ENCODE assay signal across 28 cellular contexts in the genomic region with DNA sequence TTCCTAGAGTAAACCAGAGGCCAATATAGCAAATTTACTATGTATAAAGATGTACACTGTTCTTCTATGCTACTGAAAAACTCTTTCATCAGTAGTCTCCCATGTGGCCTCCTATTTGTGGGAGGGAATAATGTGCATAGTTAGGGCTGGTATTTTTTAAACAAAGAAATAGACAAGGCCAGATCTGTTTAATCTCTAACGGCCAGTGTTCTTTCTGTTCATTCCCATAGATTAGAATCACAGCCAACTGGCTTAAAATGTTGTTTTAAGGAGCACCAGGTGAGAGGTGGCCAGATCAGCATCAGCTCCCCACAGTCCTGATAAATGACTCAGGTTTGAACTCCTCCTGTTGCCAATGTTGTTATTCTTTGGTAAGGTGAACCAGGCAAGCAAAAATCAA. TPM values are rescaled to one million over a fixed set of nuclear protein-coding genes. Genes with fewer than 3 reads are reported as not detected.
"Had no signal": no experiment of that assay in that cellular context is flagged by ENCODE, and none has a peak within 500 bp of the region (broad histone marks: within the 10 kb centered on the region; RNA-seq: fewer than 3 reads in every experiment).

No MANE protein-coding gene starts in this region.

- H3K36me3 ChIP-seq: neural progenitor cell, ovary, prostate gland, right lobe of liver, sigmoid colon, stomach, thoracic aorta, thyroid gland, tibial nerve, upper lobe of left lung, vagina had no signal

- H3K4me3 Mint-ChIP-seq: naive thymus-derived CD4-positive, alpha-beta T cell; natural killer cell; nephron; neural progenitor cell; stimulated activated effector memory CD8-positive, alpha-beta T cell treated with anti-CD3 and anti-CD28 coated beads, Interleukin-12 subunit alpha, Interleukin-12 subunit beta, amount 100 ng/mL, for 72 hours; stimulated activated naive B cell treated with anti-CD40 and anti-IgM and Interleukin-4, amounts not matched to agents 10 μg/mL and 1 μg/mL and 100 μg/mL, for 72 hours; stimulated activated naive CD8-positive, alpha-beta T cell treated with anti-CD3 and anti-CD28 coated beads, Interleukin-15, Interleukin-2, amounts not matched to agents 100 ng/mL and 50 ng/mL, for 24 hours had no signal

- H3K27ac Mint-ChIP-seq: naive thymus-derived CD4-positive, alpha-beta T cell; natural killer cell; nephron; neural progenitor cell; stimulated activated effector memory CD8-positive, alpha-beta T cell treated with anti-CD3 and anti-CD28 coated beads, Interleukin-12 subunit alpha, Interleukin-12 subunit beta, amount 100 ng/mL, for 72 hours; stimulated activated naive B cell treated with anti-CD40 and anti-IgM and Interleukin-4, amounts not matched to agents 10 μg/mL and 1 μg/mL and 100 μg/mL, for 72 hours; stimulated activated naive CD8-positive, alpha-beta T cell treated with anti-CD3 and anti-CD28 coated beads, Interleukin-15, Interleukin-2, amounts not matched to agents 100 ng/mL and 50 ng/mL, for 24 hours had no signal

- H3K4me3 ChIP-seq: neural progenitor cell, ovary, prostate gland, right lobe of liver, sigmoid colon, stomach, thoracic aorta, thyroid gland, tibial nerve, upper lobe of left lung, vagina had no signal

- DNase-seq: naive thymus-derived CD4-positive, alpha-beta T cell; natural killer cell; occipital lobe; ovary; posterior cingulate gyrus; right cardiac atrium; right lobe of liver; sigmoid colon; small intestine; stimulated activated CD4-positive, alpha-beta T cell treated with anti-CD3 and anti-CD28 coated beads, Interleukin-15, amount 100 ng/mL, for 24 hours; stimulated activated CD4-positive, alpha-beta T cell treated with anti-CD3 and anti-CD28 coated beads, Interleukin-2, amount 100 ng/mL, for 24 hours; stimulated activated CD4-positive, alpha-beta T cell treated with anti-CD3 and anti-CD28 coated beads, Interleukin-2, amount 100 ng/mL, for 48 hours; stimulated activated CD4-positive, alpha-beta T cell treated with anti-CD3 and anti-CD28 coated beads, Interleukin-4, amount 100 ng/mL, for 24 hours; stimulated activated naive B cell treated with anti-CD40 and anti-IgM and Interleukin-4, amounts not matched to agents 10 μg/mL and 1 μg/mL and 100 μg/mL, for 72 hours; stimulated activated naive CD4-positive, alpha-beta T cell treated with Interleukin-2 at 50 U/mL for 16 hours; stomach; thyroid gland; trophoblast cell; upper lobe of left lung had no signal

- H3K9me3 Mint-ChIP-seq: nephron; neural progenitor cell; stimulated activated effector memory CD8-positive, alpha-beta T cell treated with anti-CD3 and anti-CD28 coated beads, Interleukin-12 subunit alpha, Interleukin-12 subunit beta, amount 100 ng/mL, for 72 hours had no signal

- H3K4me2 ChIP-seq: neural progenitor cell had no signal

- ATAC-seq: naive thymus-derived CD4-positive, alpha-beta T cell; natural killer cell; right cardiac atrium; right lobe of liver; stimulated activated effector memory CD8-positive, alpha-beta T cell treated with anti-CD3 and anti-CD28 coated beads, Interleukin-12 subunit alpha, Interleukin-12 subunit beta, amount 100 ng/mL, for 72 hours; stimulated activated naive B cell treated with anti-CD40 and anti-IgM and Interleukin-4, amounts not matched to agents 10 μg/mL and 1 μg/mL and 100 μg/mL, for 72 hours had no signal

- H2AFZ ChIP-seq: neural progenitor cell, parathyroid adenoma had no signal

- H3K36me3 Mint-ChIP-seq: naive thymus-derived CD4-positive, alpha-beta T cell; natural killer cell; neural progenitor cell; stimulated activated effector memory CD8-positive, alpha-beta T cell treated with anti-CD3 and anti-CD28 coated beads, Interleukin-12 subunit alpha, Interleukin-12 subunit beta, amount 100 ng/mL, for 72 hours; stimulated activated naive B cell treated with anti-CD40 and anti-IgM and Interleukin-4, amounts not matched to agents 10 μg/mL and 1 μg/mL and 100 μg/mL, for 72 hours had no signal

- H3K27me3 ChIP-seq: neural progenitor cell, ovary, right lobe of liver, sigmoid colon, stomach, tibial nerve, upper lobe of left lung, vagina had no signal

- H3K27ac ChIP-seq: neural progenitor cell, ovary, parathyroid adenoma, prostate gland, right lobe of liver, sigmoid colon, stomach, thoracic aorta, thyroid gland, upper lobe of left lung, vagina had no signal

- H3K9me3 ChIP-seq: ovary, prostate gland, right lobe of liver, sigmoid colon, stomach, thoracic aorta, thyroid gland, tibial nerve, upper lobe of left lung, vagina had no signal

- H3K4me1 ChIP-seq: neural progenitor cell, prostate gland, right lobe of liver, thyroid gland, tibial nerve, upper lobe of left lung, vagina had no signal

- H3K9ac ChIP-seq: neural progenitor cell, parathyroid adenoma had no signal

- H3K4me1 Mint-ChIP-seq: naive thymus-derived CD4-positive, alpha-beta T cell; natural killer cell; neural progenitor cell; stimulated activated effector memory CD8-positive, alpha-beta T cell treated with anti-CD3 and anti-CD28 coated beads, Interleukin-12 subunit alpha, Interleukin-12 subunit beta, amount 100 ng/mL, for 72 hours; stimulated activated naive B cell treated with anti-CD40 and anti-IgM and Interleukin-4, amounts not matched to agents 10 μg/mL and 1 μg/mL and 100 μg/mL, for 72 hours had no signal

RNA-seq across cellular contexts. Expression of a gene that starts 12.1 kb away (rescaled TPM):
- total RNA-seq: naive thymus-derived CD4-positive, alpha-beta T cell; natural killer cell had no signal
- polyA plus RNA-seq: naive thymus-derived CD4-positive, alpha-beta T cell had no signal
